ENCODE assay signal across 8 cellular contexts in the genomic region with DNA sequence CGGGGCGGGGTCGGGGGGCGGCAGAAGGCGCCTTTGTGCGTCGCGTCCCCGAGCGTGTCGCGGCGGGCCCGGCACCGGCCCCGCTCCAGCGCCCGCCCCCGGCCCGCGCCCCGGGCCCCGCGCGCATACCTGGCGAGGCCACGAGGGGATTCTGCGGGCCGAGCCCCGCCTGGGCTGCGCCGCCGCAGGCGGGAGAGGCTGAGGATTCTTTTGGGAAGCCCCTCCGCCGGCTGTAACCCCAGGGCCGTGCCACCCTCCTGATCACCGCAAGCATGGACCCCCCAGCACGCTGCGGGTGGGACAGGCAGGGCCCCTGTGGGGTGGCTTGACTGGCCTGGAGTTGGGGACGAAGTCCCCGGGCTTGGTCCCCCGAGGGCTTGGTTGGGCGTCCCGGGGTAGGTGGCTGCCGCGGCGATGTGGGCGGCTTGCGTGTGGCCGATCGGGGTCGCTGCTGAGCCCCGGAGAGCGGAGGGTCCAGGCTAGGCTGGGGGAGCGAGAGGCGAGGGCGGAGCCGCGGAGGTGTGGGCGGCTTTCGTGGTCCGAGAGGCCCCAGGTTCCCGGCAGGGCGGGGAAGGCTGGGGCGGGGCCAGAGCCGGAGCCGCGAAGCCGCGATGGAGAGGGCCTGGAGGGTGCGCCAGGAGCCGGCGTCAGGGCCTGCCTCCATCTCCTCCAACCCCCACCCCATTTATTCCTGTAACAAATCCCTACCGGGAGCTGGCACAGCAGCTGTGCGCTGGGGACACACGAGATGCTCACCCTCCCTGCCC. TPM values are rescaled to one million over a fixed set of nuclear protein-coding genes. Genes with fewer than 3 reads are reported as not detected.
DNase-seq lines count a peak whose midpoint lies in the region; ATAC-seq and TF ChIP-seq lines count a peak whose summit lies in the region.

No MANE protein-coding gene starts in this region.

- H3K4me3 ChIP-seq in GM12875 (ENCODE audit: low read depth, low read length): peak overlapping the region; percentile 71
- H3K4me3 ChIP-seq in fibroblast of pulmonary artery (replicated peaks; ENCODE audit: low read depth, low read length): peak overlapping the region; percentile 68
- H3K4me3 ChIP-seq in neuron (ENCODE audit: low read length): peak overlapping the region; percentile 40
- peak overlapping the region; percentile 98 for H3K4me3 ChIP-seq in thoracic aorta

- peak overlapping the region; percentile 80 for H3K4me3 Mint-ChIP-seq in activated T-helper 1 cell treated with anti-CD3 and anti-CD28 coated beads, Interleukin-12 subunit alpha, Interleukin-12 subunit beta, Interleukin-2, Interleukin-4 antibody, amounts not matched to agents 30 ng/mL and 10 ng/mL and 1 ng/mL, durations not matched to agents 14 hours and 24 hours and 36 hours

- H3K9me3 Mint-ChIP-seq in activated T-helper 1 cell treated with anti-CD3 and anti-CD28 coated beads, Interleukin-12 subunit alpha, Interleukin-12 subunit beta, Interleukin-2, Interleukin-4 antibody, amounts not matched to agents 30 ng/mL and 10 ng/mL and 1 ng/mL, durations not matched to agents 14 hours and 24 hours and 36 hours: no peaks in the 10 kb centered on the region

- H3K36me3 ChIP-seq in neuron (ENCODE audit: insufficient read depth, low read length) (no peaks in the 10 kb centered on the region), thoracic aorta (no peaks in the 10 kb centered on the region)

- H3K27me3 ChIP-seq in neuron (ENCODE audit: insufficient read depth, low read length) (peaks cover 69% of the 10 kb centered on the region), thoracic aorta (replicated peaks; ENCODE audit: insufficient read depth) (no peaks in the 10 kb centered on the region)

- H3K4me1 Mint-ChIP-seq in activated T-helper 1 cell treated with anti-CD3 and anti-CD28 coated beads, Interleukin-12 subunit alpha, Interleukin-12 subunit beta, Interleukin-2, Interleukin-4 antibody, amounts not matched to agents 30 ng/mL and 10 ng/mL and 1 ng/mL, durations not matched to agents 14 hours and 24 hours and 36 hours (ENCODE audit: low read depth): peaks cover 10% of the 10 kb centered on the region

- peak; percentile 68 for TF ChIP-seq CTCF in GM12875 (IDR thresholded peaks at IDR 0.05; ENCODE audit: borderline replicate concordance, insufficient read depth, low read depth, low read length)
- peak; percentile 38 for TF ChIP-seq CTCF in fibroblast of pulmonary artery (IDR thresholded peaks at IDR 0.05; ENCODE audit: low read length, missing control alignments)
- no peak for TF ChIP-seq CTCF in thoracic aorta (IDR thresholded peaks at IDR 0.05)

- H3K4me1 ChIP-seq in neuron (ENCODE audit: insufficient read depth, low read length) (peaks cover 1% of the 10 kb centered on the region), thoracic aorta (ENCODE audit: control insufficient read depth in 1 of 2, low read depth in 2 of 2) (peaks cover 28 to 46% of the 10 kb centered on the region in 2 donors)

- DNase-seq in NOMO-1 treated with DMSO at 0.1 percent for 48 hours (lab: John Stamatoyannopoulos, UW; ENCODE audit: unreplicated experiment) (peak; percentile 58), fibroblast of pulmonary artery (ENCODE audit: low read depth) (peak; percentile 75), thoracic aorta (ENCODE audit: low spot score) (no peak), SHP77 treated with DMSO at 0.1 percent for 48 hours (lab: John Stamatoyannopoulos, UW) (no peak)
- peak; percentile 70 for DNase-seq in activated T-helper 1 cell treated with anti-CD3 and anti-CD28 coated beads, Interleukin-12 subunit alpha, Interleukin-12 subunit beta, Interleukin-2, Interleukin-4 antibody, amounts not matched to agents 30 ng/mL and 10 ng/mL and 1 ng/mL, durations not matched to agents 14 hours and 24 hours and 36 hours (ENCODE audit: low spot score)

- peaks cover 1% of the 10 kb centered on the region for H3K36me3 Mint-ChIP-seq in activated T-helper 1 cell treated with anti-CD3 and anti-CD28 coated beads, Interleukin-12 subunit alpha, Interleukin-12 subunit beta, Interleukin-2, Interleukin-4 antibody, amounts not matched to agents 30 ng/mL and 10 ng/mL and 1 ng/mL, durations not matched to agents 14 hours and 24 hours and 36 hours (ENCODE audit: low read depth)

- peak; percentile 50 for ATAC-seq in HG02840 (IDR thresholded peaks at IDR 0.05; ENCODE audit: low FRiP score, unreplicated experiment)
- no peak for ATAC-seq in thoracic aorta (ENCODE audit: insufficient number of reproducible peaks, low FRiP score, low read depth)

- H3K27ac Mint-ChIP-seq in activated T-helper 1 cell treated with anti-CD3 and anti-CD28 coated beads, Interleukin-12 subunit alpha, Interleukin-12 subunit beta, Interleukin-2, Interleukin-4 antibody, amounts not matched to agents 30 ng/mL and 10 ng/mL and 1 ng/mL, durations not matched to agents 14 hours and 24 hours and 36 hours: no peak overlapping the region

- H3K27ac ChIP-seq in thoracic aorta: peak overlapping the region; percentile 81 to 98

- peak overlapping the region; percentile 64 for H2AFZ ChIP-seq in neuron (ENCODE audit: low read depth, low read length)

- H3K9me3 ChIP-seq in neuron (ENCODE audit: low read length): peaks cover 7% of the 10 kb centered on the region
- no peaks in the 10 kb centered on the region for H3K9me3 ChIP-seq in thoracic aorta

- intact Hi-C loops in activated T-helper 1 cell treated with anti-CD3 and anti-CD28 coated beads, Interleukin-12 subunit alpha, Interleukin-12 subunit beta, Interleukin-2, Interleukin-4 antibody, amounts not matched to agents 30 ng/mL and 10 ng/mL and 1 ng/mL, durations not matched to agents 14 hours and 24 hours and 36 hours (cut with micrococcal nuclease): loop anchor here (5.0 kb wide), 6 partner anchors 74 to 399 kb away; a partner anchor contains a TSS

- H3K27me3 Mint-ChIP-seq in activated T-helper 1 cell treated with anti-CD3 and anti-CD28 coated beads, Interleukin-12 subunit alpha, Interleukin-12 subunit beta, Interleukin-2, Interleukin-4 antibody, amounts not matched to agents 30 ng/mL and 10 ng/mL and 1 ng/mL, durations not matched to agents 14 hours and 24 hours and 36 hours (ENCODE audit: insufficient read depth): peaks cover 3% of the 10 kb centered on the region

RNA-seq across cellular contexts. Expression of a gene that starts 28.4 kb away (rescaled TPM):
- total RNA-seq in activated T-helper 1 cell treated with anti-CD3 and anti-CD28 coated beads, Interleukin-12 subunit alpha, Interleukin-12 subunit beta, Interleukin-2, Interleukin-4 antibody, amounts not matched to agents 30 ng/mL and 10 ng/mL and 1 ng/mL, durations not matched to agents 14 hours and 24 hours and 36 hours: 24.6 and 24.9 TPM in 2 replicates
- 10 to 100 TPM in 1 of 2 donors, 1 to 10 TPM in 1; 2.3 to 18.6 TPM for total RNA-seq in thoracic aorta

Comparison
In these comparisons a context has a peak if more than half of its experiments do, and no peak if none do; other contexts are left out.
1. H3K4me3 ChIP-seq: peak in every context shown above with its lines; median percentile 98 in thoracic aorta; 71 in GM12875; 68 in fibroblast of pulmonary artery; 40 in neuron.
2. DNase-seq: peak in NOMO-1 treated with DMSO at 0.1 percent for 48 hours (single experiment), activated T-helper 1 cell treated with anti-CD3 and anti-CD28 coated beads, Interleukin-12 subunit alpha, Interleukin-12 subunit beta, Interleukin-2, Interleukin-4 antibody, amounts not matched to agents 30 ng/mL and 10 ng/mL and 1 ng/mL, durations not matched to agents 14 hours and 24 hours and 36 hours (single experiment) and fibroblast of pulmonary artery (single experiment); none in thoracic aorta (single experiment) and SHP77 treated with DMSO at 0.1 percent for 48 hours (single experiment).